8 cellular contexts compared by ENCODE assay signal in genomic region chr11:7571640-7572000, GRCh38. TPM values are rescaled to one million over a fixed set of nuclear protein-coding genes. Genes with fewer than 3 reads are reported as not detected.
DNase-seq lines count a peak whose midpoint lies in the region; ATAC-seq and TF ChIP-seq lines count a peak whose summit lies in the region.

No MANE protein-coding gene starts in this region.

- intact Hi-C loops in head of caudate nucleus (cut with DNase I), result loop anchor here (5.0 kb wide), 1 partner anchor 96 kb away; no protein-coding TSS in a partner anchor
- intact Hi-C loops in posterior cingulate gyrus (cut with DNase I), result loop anchor here (1.0 kb wide), 1 partner anchor 86 kb away; no protein-coding TSS in a partner anchor

- H3K27ac Mint-ChIP-seq in WTC11, result peak overlapping the region; percentile 58; the same call in 1 of the 2 replicates

- TF ChIP-seq CTCF in WTC11 (IDR thresholded peaks at IDR 0.05), result peak; percentile 74; the same call in 1 of the 2 replicates

- no peaks in the 10 kb centered on the region for H3K27me3 Mint-ChIP-seq in WTC11 (ENCODE audit: low read depth)

- no peak overlapping the region for H3K4me3 Mint-ChIP-seq in WTC11

- peaks cover 13% of the 10 kb centered on the region for H3K9me3 Mint-ChIP-seq in WTC11

- peak; percentile 84 for ATAC-seq in WTC11
- ATAC-seq in HG03469 (IDR thresholded peaks at IDR 0.05; ENCODE audit: unreplicated experiment), result no peak
- ATAC-seq in HG03432 (IDR thresholded peaks at IDR 0.05; ENCODE audit: unreplicated experiment), result no peak

- peaks cover 64% of the 10 kb centered on the region for H3K4me1 Mint-ChIP-seq in WTC11

- CTCF ChIA-PET in WTC11 (lab: Charles Lee), result interaction anchor here (0.5 to 8.5 kb wide), 67 partner anchors 8 to 759 kb away, joined by 3 to 229 read pairs (median 5); partner anchors contain the start of genes CYB5R2, NLRP14, PPFIBP2 and SYT9

- peak in 2 of 3 donors; percentile 23 to 25 for DNase-seq in stimulated activated CD4-positive, alpha-beta T cell treated with anti-CD3 and anti-CD28 coated beads, Interleukin-12 subunit alpha, Interleukin-12 subunit beta, amount 100 ng/mL, for 48 hours (ENCODE audit: low read depth in 2 of 3, low spot score in 1 of 3)
- no peak for DNase-seq in stimulated activated CD4-positive, alpha-beta T cell treated with anti-CD3 and anti-CD28 coated beads, Interleukin-4, amount 100 ng/mL, for 4 hours
- DNase-seq in NCI-H1417 treated with DMSO at 0.1 percent for 48 hours (lab: John Stamatoyannopoulos, UW) (peak; percentile 13), WTC11 (ENCODE audit: low spot score) (peak; percentile 86), head of caudate nucleus (peak; percentile 51 to 93 (median 79)), posterior cingulate gyrus (peak in 9 of 10 donors; percentile 40 to 93 (median 76))

- POLR2A ChIA-PET in WTC11 (lab: Charles Lee), result interaction anchor here (0.6 to 1.8 kb wide), 4 partner anchors 31 to 103 kb away, joined by 3 to 7 read pairs (median 3); no protein-coding TSS in a partner anchor

- H3K36me3 Mint-ChIP-seq in WTC11, result peaks cover 14% of the 10 kb centered on the region

TF ChIP-seq in WTC11, 78 proteins besides CTCF, POLR2A, EP300 and RAD21:
- TF ChIP-seq NFE2L1 (CRISPR knock-in tag; IDR thresholded peaks at IDR 0.05) (no peak), ZNF219 (CRISPR knock-in tag; IDR thresholded peaks at IDR 0.05; ENCODE audit: borderline replicate concordance) (no peak), ZMAT4 (CRISPR knock-in tag; IDR thresholded peaks at IDR 0.05) (no peak), SOX15 (CRISPR knock-in tag; IDR thresholded peaks at IDR 0.05) (no peak), PREB (CRISPR knock-in tag; IDR thresholded peaks at IDR 0.05; ENCODE audit: borderline replicate concordance) (no peak), ZNF317 (CRISPR knock-in tag; IDR thresholded peaks at IDR 0.05; ENCODE audit: borderline replicate concordance, low read depth) (no peak), JAZF1 (CRISPR knock-in tag; IDR thresholded peaks at IDR 0.05) (no peak), NR3C1 (CRISPR knock-in tag; conservative IDR thresholded peaks at IDR 0.05; ENCODE audit: low read depth) (no peak), IRF1 (CRISPR knock-in tag; IDR thresholded peaks at IDR 0.05) (no peak)

RNA-seq across cellular contexts. Expression of gene PPFIBP2, which starts 57.8 kb away (rescaled TPM):
- total RNA-seq in WTC11 (2021), result 12.5 to 21.4 TPM (median 12.9 TPM) in 3 replicates

Comparison
In these comparisons a context has a peak if more than half of its experiments do, and no peak if none do; other contexts are left out.
1. DNase-seq: peak in stimulated activated CD4-positive, alpha-beta T cell treated with anti-CD3 and anti-CD28 coated beads, Interleukin-12 subunit alpha, Interleukin-12 subunit beta, amount 100 ng/mL, for 48 hours (2 of 3), NCI-H1417 treated with DMSO at 0.1 percent for 48 hours (single experiment), WTC11 (single experiment), head of caudate nucleus (42 of 42) and posterior cingulate gyrus (9 of 10); none in stimulated activated CD4-positive, alpha-beta T cell treated with anti-CD3 and anti-CD28 coated beads, Interleukin-4, amount 100 ng/mL, for 4 hours (0 of 2).